In the genomic region with DNA sequence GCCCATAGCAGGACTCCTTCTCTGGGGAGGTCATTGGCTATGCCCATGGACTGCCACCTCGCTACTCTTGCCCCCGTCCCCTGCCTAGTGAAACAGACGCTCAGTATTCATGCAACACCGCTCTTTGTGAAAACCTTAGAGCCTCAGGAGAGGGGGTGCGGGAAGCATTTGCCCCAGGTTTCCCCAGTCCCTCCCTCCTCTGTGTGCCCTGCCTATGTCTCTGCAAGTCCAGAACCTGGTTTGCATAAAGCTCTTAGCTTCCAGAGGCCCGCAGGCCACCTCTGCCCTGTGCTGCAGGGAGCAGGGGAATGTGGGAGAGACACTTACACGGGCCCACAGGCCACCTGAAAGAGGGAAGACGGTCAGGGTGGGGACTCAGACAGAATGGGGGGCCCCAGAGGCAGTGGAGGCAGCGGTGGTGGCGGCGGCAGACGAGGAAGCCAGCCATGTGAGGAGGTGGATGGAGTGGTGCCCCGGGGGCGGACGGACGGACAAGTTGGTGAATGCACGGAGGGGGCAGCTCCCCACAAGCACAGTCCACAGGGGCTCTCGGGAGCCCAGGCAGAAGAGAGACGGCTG, we compare ENCODE assay signal across 15 cellular contexts. TPM values are rescaled to one million over a fixed set of nuclear protein-coding genes. Genes with fewer than 3 reads are reported as not detected.
A peak's percentile ranks its signal among the peaks of the same experiment; 100 is the strongest.
DNase-seq lines count a peak whose midpoint lies in the region; ATAC-seq and TF ChIP-seq lines count a peak whose summit lies in the region.
"Had no signal": no experiment of that assay in that cellular context is flagged by ENCODE, and none has a peak within 500 bp of the region (broad histone marks: within the 10 kb centered on the region; RNA-seq: fewer than 3 reads in every experiment).

No MANE protein-coding gene starts in this region.

- H3K4me3 Mint-ChIP-seq in Calu3 (ENCODE audit: low read depth, unreplicated experiment) (no peak overlapping the region), activated B cell treated with CpG ODN at 0.5 μM for 24 hours (peak overlapping the region; percentile 77), nephron (no peak overlapping the region)

- DNase-seq in Calu3 (no peak), activated B cell treated with CpG ODN at 0.5 μM for 24 hours (no peak), NCI-H1048 (lab: John Stamatoyannopoulos, UW) (no peak), ovary (no peak), superior temporal gyrus (ENCODE audit: extremely low spot score) (no peak)
- DNase-seq: activated CD4-positive, CD25-positive, alpha-beta regulatory T cell treated with anti-CD3 and anti-CD28 coated beads, Interleukin-2, amount 50 U/mL, for 72 hours; activated gamma-delta T cell; NCI-H2029; SJCRH30 had no signal

- H3K9me3 Mint-ChIP-seq in Calu3 (ENCODE audit: low read depth, unreplicated experiment), result no peaks in the 10 kb centered on the region
- no peaks in the 10 kb centered on the region for H3K9me3 Mint-ChIP-seq in activated B cell treated with CpG ODN at 0.5 μM for 24 hours
- no peaks in the 10 kb centered on the region for H3K9me3 Mint-ChIP-seq in nephron

- TF ChIP-seq CTCF in Calu3 (IDR thresholded peaks at IDR 0.05; ENCODE audit: unreplicated experiment), result no peak
- no peak for TF ChIP-seq CTCF in activated B cell treated with CpG ODN at 0.5 μM for 24 hours (IDR thresholded peaks at IDR 0.05)
- TF ChIP-seq CTCF in nephron (IDR thresholded peaks at IDR 0.05; ENCODE audit: unreplicated experiment in 3 of 3), result no peak
- TF ChIP-seq CTCF in ovary (IDR thresholded peaks at IDR 0.05), result no peak

- 91 to 95% (median 94%) methylated on average over 19 of the region's 19 CpGs for WGBS in ovary, 3 donors

- H3K4me1 ChIP-seq in ovary (ENCODE audit: insufficient read depth), result peaks cover 6% of the 10 kb centered on the region
- H3K4me1 ChIP-seq: ascending aorta had no signal

- CTCF ChIA-PET in Calu3 (lab: Charles Lee) (interaction anchor here (0.6 to 1.4 kb wide), 8 partner anchors 9 to 204 kb away, joined by 3 to 18 read pairs (median 4); partner anchors contain the start of gene CTSH), activated B cell treated with CpG ODN at 0.5 μM for 24 hours (lab: Charles Lee) (interaction anchor here (1.2 to 4.6 kb wide), 6 partner anchors 34 to 69 kb away, joined by 4 to 17 read pairs (median 5); partner anchors contain the start of gene CTSH)

- ATAC-seq in activated B cell treated with CpG ODN at 0.5 μM for 24 hours (ENCODE audit: low read depth) (no peak), HG02678 (IDR thresholded peaks at IDR 0.05; ENCODE audit: unreplicated experiment) (no peak)

- TF ChIP-seq EP300 in ovary (IDR thresholded peaks at IDR 0.05), result no peak

- no peak overlapping the region for H3K27ac ChIP-seq in ovary
- H3K27ac ChIP-seq: ascending aorta, right atrium auricular region, SJCRH30, vagina had no signal

- no peaks in the 10 kb centered on the region for H3K36me3 ChIP-seq in ovary
- H3K36me3 ChIP-seq: ascending aorta, right atrium auricular region, SJCRH30, vagina had no signal

- POLR2A ChIA-PET in activated B cell treated with CpG ODN at 0.5 μM for 24 hours (lab: Charles Lee), result interaction anchor here (0.6 to 6.3 kb wide), 16 partner anchors 10 to 105 kb away, joined by 3 to 42 read pairs (median 6); partner anchors contain the start of gene CTSH

- H3K9me3 ChIP-seq in ovary, result no peaks in the 10 kb centered on the region
- H3K9me3 ChIP-seq: ascending aorta, right atrium auricular region, SJCRH30, vagina had no signal

- BruUV-seq in Calu3 (replicated peaks; lab: Mats Ljungman, UMichigan), result no TSS peak

- no peak overlapping the region for H3K4me3 ChIP-seq in ovary
- H3K4me3 ChIP-seq: ascending aorta, right atrium auricular region, SJCRH30, vagina had no signal

- H3K27me3 ChIP-seq in ovary, result no peaks in the 10 kb centered on the region
- H3K27me3 ChIP-seq: ascending aorta, right atrium auricular region, SJCRH30, vagina had no signal

- intact Hi-C loops in Calu3 (cut with micrococcal nuclease; ENCODE audit: unreplicated experiment), result loop anchor here (1.0 kb wide), 2 partner anchors 33 to 69 kb away; partner anchors contain the start of gene CTSH
- intact Hi-C loops in activated B cell treated with CpG ODN at 0.5 μM for 24 hours (cut with micrococcal nuclease), result loop anchor here (1.0 to 2.0 kb wide), 2 partner anchors 46 to 69 kb away; no protein-coding TSS in a partner anchor
- intact Hi-C loops in ovary (cut with DNase I), result no loop called here

- peaks cover 23% of the 10 kb centered on the region for H3K4me1 Mint-ChIP-seq in Calu3 (ENCODE audit: low read depth, unreplicated experiment)
- H3K4me1 Mint-ChIP-seq in activated B cell treated with CpG ODN at 0.5 μM for 24 hours, result peaks cover 45% of the 10 kb centered on the region
- H3K4me1 Mint-ChIP-seq in nephron, result peaks cover 10% of the 10 kb centered on the region

- H3K27me3 Mint-ChIP-seq in Calu3 (ENCODE audit: unreplicated experiment) (no peaks in the 10 kb centered on the region), activated B cell treated with CpG ODN at 0.5 μM for 24 hours (no peaks in the 10 kb centered on the region), nephron (ENCODE audit: low read depth) (no peaks in the 10 kb centered on the region)

- TF ChIP-seq POLR2A in GM19193 (IDR thresholded peaks at IDR 0.05; ENCODE audit: extremely low read depth, insufficient read depth, insufficient read length), result peak; percentile 55
- no peak for TF ChIP-seq POLR2A in ovary (IDR thresholded peaks at IDR 0.05)

- H3K36me3 Mint-ChIP-seq in Calu3 (ENCODE audit: insufficient read depth, unreplicated experiment), result peaks cover 4% of the 10 kb centered on the region
- H3K36me3 Mint-ChIP-seq in activated B cell treated with CpG ODN at 0.5 μM for 24 hours (ENCODE audit: low read depth), result no peaks in the 10 kb centered on the region
- no peaks in the 10 kb centered on the region for H3K36me3 Mint-ChIP-seq in nephron (ENCODE audit: low read depth)

- H3K27ac Mint-ChIP-seq in Calu3 (ENCODE audit: unreplicated experiment) (peak overlapping the region; percentile 22), activated B cell treated with CpG ODN at 0.5 μM for 24 hours (peak overlapping the region; percentile 91), nephron (peak overlapping the region; percentile 14 to 84 (median 77))

RNA-seq across cellular contexts. Expression of gene CTSH, which starts 33.8 kb away (rescaled TPM):
- total RNA-seq in Calu3 (2022) (327 and 433 TPM in 2 replicates), activated B cell treated with CpG ODN at 0.5 μM for 24 hours (721 and 762 TPM in 2 replicates), ovary (100 to 1,000 TPM in 4 of 7 donors, 10 to 100 TPM in 3; 84.3 to 157 (median 116) TPM)
- 100 to 1,000 TPM; 169 to 197 TPM for polyA plus RNA-seq in ovary

Comparison
In these comparisons a context has a peak if more than half of its experiments do, and no peak if none do; other contexts are left out.
1. H3K27ac Mint-ChIP-seq: peak in every context shown above with its lines; median percentile 91 in activated B cell treated with CpG ODN at 0.5 μM for 24 hours; 77 in nephron; 22 in Calu3.
2. intact Hi-C loops: an anchor here in Calu3 (1.0 kb wide) and activated B cell treated with CpG ODN at 0.5 μM for 24 hours (1.0 to 2.0 kb wide); none called in ovary.